In the genomic region with DNA sequence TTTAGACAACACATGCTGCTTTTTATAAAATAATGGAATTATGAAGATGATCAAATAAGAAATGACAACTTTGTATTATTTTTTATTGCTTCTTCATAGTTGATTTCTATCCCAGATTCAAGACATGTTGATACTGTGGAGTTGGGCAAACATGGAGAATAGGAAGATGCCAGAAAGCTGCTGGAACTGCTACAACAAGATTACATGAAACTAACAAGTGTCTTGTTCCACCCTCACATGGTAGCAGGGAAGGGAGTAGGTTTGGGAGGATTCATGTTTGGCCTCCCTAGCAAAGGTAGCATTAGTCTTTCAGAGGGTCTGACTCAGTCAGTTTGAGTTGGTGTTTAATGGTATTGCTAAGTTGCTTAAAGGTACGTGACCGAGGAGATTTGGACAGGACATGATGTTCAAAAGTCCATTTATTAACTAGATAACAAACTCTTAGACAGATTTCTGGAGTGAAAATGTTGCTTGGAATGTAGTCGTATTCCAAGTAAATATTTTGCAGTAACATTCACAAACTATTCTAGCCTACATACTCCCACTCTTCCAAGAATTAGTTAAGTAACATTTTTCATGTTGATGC, we compare ENCODE assay signal across 17 cellular contexts. TPM values are rescaled to one million over a fixed set of nuclear protein-coding genes. Genes with fewer than 3 reads are reported as not detected.
"Had no signal": no experiment of that assay in that cellular context is flagged by ENCODE, and none has a peak within 500 bp of the region (broad histone marks: within the 10 kb centered on the region; RNA-seq: fewer than 3 reads in every experiment).

No MANE protein-coding gene starts in this region.

- DNase-seq: activated CD4-positive, alpha-beta T cell treated with anti-CD3 and anti-CD28 coated beads, Interleukin-2, amount 50 U/mL, for 1 hour; activated CD4-positive, CD25-positive, alpha-beta regulatory T cell; activated CD8-positive, alpha-beta memory T cell treated with anti-CD3 and anti-CD28 coated beads for 24 hours; activated gamma-delta T cell treated with Interleukin-2 at 50 U/mL for 16 hours; amygdala; cerebellar nuclear complex; effector CD8-positive, alpha-beta T cell; islet precursor cell; naive thymus-derived CD8-positive, alpha-beta T cell; stimulated activated CD4-positive, alpha-beta T cell treated with anti-CD3 and anti-CD28 coated beads, Interleukin-4, amount 100 ng/mL, for 4 hours; stimulated activated CD8-positive, alpha-beta memory T cell treated with anti-CD3 and anti-CD28 coated beads, Interleukin-4, amount 100 ng/mL, for 48 hours; stimulated activated naive CD8-positive, alpha-beta T cell treated with anti-CD3 and anti-CD28 coated beads, Interleukin-15, Interleukin-2, amounts not matched to agents 100 U/mL and 50 U/mL, for 24 hours had no signal

- H3K4me2 ChIP-seq: smooth muscle cell had no signal

- H3K4me1 ChIP-seq: suprapubic skin had no signal

- H3K4me3 ChIP-seq: smooth muscle cell, suprapubic skin had no signal

- H3K27me3 ChIP-seq: suprapubic skin had no signal

- H3K9me3 ChIP-seq: suprapubic skin had no signal

- H3K27ac ChIP-seq: suprapubic skin had no signal

- ATAC-seq: left lobe of liver; naive thymus-derived CD8-positive, alpha-beta T cell; stimulated activated naive CD8-positive, alpha-beta T cell treated with anti-CD3 and anti-CD28 coated beads, Interleukin-15, Interleukin-2, amounts not matched to agents 100 U/mL and 50 U/mL, for 24 hours had no signal

- H3K36me3 ChIP-seq: suprapubic skin had no signal

RNA-seq across cellular contexts. Expression of gene PRR15, which starts 33.1 kb away (rescaled TPM):
- total RNA-seq: left lobe of liver; lung microvascular endothelial cell; mononuclear cell; naive thymus-derived CD8-positive, alpha-beta T cell had no signal
- polyA plus RNA-seq: naive thymus-derived CD8-positive, alpha-beta T cell had no signal
